Comparison of ENCODE assay signal across 8 cellular contexts in genomic region chr1:117928881-117929339, GRCh38. TPM values are rescaled to one million over a fixed set of nuclear protein-coding genes. Genes with fewer than 3 reads are reported as not detected.
DNase-seq lines count a peak whose midpoint lies in the region; ATAC-seq and TF ChIP-seq lines count a peak whose summit lies in the region.

No MANE protein-coding gene starts in this region.

- H3K9me3 ChIP-seq in esophagus (ENCODE audit: control insufficient read depth in 2 of 2, insufficient read depth in 1 of 2, low read depth in 1 of 2, low read length in 1 of 2) (peaks cover 0 to 3% of the 10 kb centered on the region in 2 donors), mucosa of rectum (ENCODE audit: control insufficient read depth in 2 of 2, low read length in 2 of 2) (no peaks in the 10 kb centered on the region)

- DNase-seq in CD14-positive monocyte (ENCODE audit: low spot score) = peak; percentile 65
- DNase-seq in NCI-H226 = peak; percentile 26
- DNase-seq in activated CD4-positive, alpha-beta memory T cell treated with anti-CD3 and anti-CD28 coated beads, Interleukin-2, amount 10 ng/mL, durations not matched to agents 7 days and 5 days = peak; percentile 56
- DNase-seq in substantia nigra (lab: John Stamatoyannopoulos, UW) = peak in 45 of 49 donors; percentile 6 to 72 (median 53)

- H3K27me3 Mint-ChIP-seq in CD14-positive monocyte (ENCODE audit: low read depth in 3 of 3) = no peaks in the 10 kb centered on the region
- no peaks in the 10 kb centered on the region for H3K27me3 Mint-ChIP-seq in activated CD4-positive, alpha-beta memory T cell treated with anti-CD3 and anti-CD28 coated beads, Interleukin-2, amount 10 ng/mL, durations not matched to agents 7 days and 5 days

- H3K36me3 Mint-ChIP-seq in CD14-positive monocyte = peaks cover 11% of the 10 kb centered on the region in 2 donors
- H3K36me3 Mint-ChIP-seq in activated CD4-positive, alpha-beta memory T cell treated with anti-CD3 and anti-CD28 coated beads, Interleukin-2, amount 10 ng/mL, durations not matched to agents 7 days and 5 days (ENCODE audit: low read depth) = peaks cover 16% of the 10 kb centered on the region

- H3K9ac ChIP-seq in mucosa of rectum (ENCODE audit: low read depth in 1 of 2, low read length in 2 of 2) = peak overlapping the region; percentile 77 to 80

- TF ChIP-seq CTCF in CD14-positive monocyte (IDR thresholded peaks at IDR 0.05) = no peak

- no peaks in the 10 kb centered on the region for H3K27me3 ChIP-seq in esophagus (ENCODE audit: control insufficient read depth in 1 of 2, insufficient read depth in 2 of 2, low read length in 2 of 2)
- no peaks in the 10 kb centered on the region for H3K27me3 ChIP-seq in mucosa of rectum (ENCODE audit: control insufficient read depth in 2 of 2, insufficient read depth in 2 of 2, low read length in 2 of 2)

- peaks cover 53% of the 10 kb centered on the region for H3K4me1 Mint-ChIP-seq in CD14-positive monocyte
- peaks cover 53% of the 10 kb centered on the region for H3K4me1 Mint-ChIP-seq in activated CD4-positive, alpha-beta memory T cell treated with anti-CD3 and anti-CD28 coated beads, Interleukin-2, amount 10 ng/mL, durations not matched to agents 7 days and 5 days

- H3K4me3 ChIP-seq in esophagus (ENCODE audit: low read depth in 1 of 2, low read length in 2 of 2) = peak overlapping the region; percentile 92 to 96
- peak overlapping the region; percentile 72 to 90 for H3K4me3 ChIP-seq in mucosa of rectum (ENCODE audit: low read length in 2 of 2)

- H3K27ac ChIP-seq in esophagus (ENCODE audit: low read depth in 2 of 2, low read length in 1 of 2) = peak overlapping the region; percentile 87 to 95
- H3K27ac ChIP-seq in mucosa of rectum (ENCODE audit: low read depth in 2 of 2, low read length in 2 of 2) = peak overlapping the region; percentile 84 to 88
- H3K27ac ChIP-seq in substantia nigra (ENCODE audit: low read depth, low read length, poor library complexity, severe bottlenecking) = peak overlapping the region; percentile 69

- H3K4me1 ChIP-seq in esophagus (ENCODE audit: control insufficient read depth in 2 of 2, insufficient read depth in 2 of 2, low read length in 1 of 2) (peaks cover 0 to 3% of the 10 kb centered on the region in 2 donors), mucosa of rectum (ENCODE audit: control insufficient read depth in 2 of 2, insufficient read depth in 2 of 2, low read length in 2 of 2) (peaks cover 10 to 13% of the 10 kb centered on the region in 2 donors)

- intact Hi-C loops in CD14-positive monocyte (cut with micrococcal nuclease) = no loop called here

- CTCF ChIA-PET in activated CD4-positive, alpha-beta memory T cell treated with anti-CD3 and anti-CD28 coated beads, Interleukin-2, amount 10 ng/mL, durations not matched to agents 7 days and 5 days (lab: Charles Lee) = interaction anchor here (0.7 to 2.7 kb wide), 6 partner anchors 9 to 394 kb away, joined by 3 to 15 read pairs (median 4); no protein-coding TSS in a partner anchor

- POLR2A ChIA-PET in activated CD4-positive, alpha-beta memory T cell treated with anti-CD3 and anti-CD28 coated beads, Interleukin-2, amount 10 ng/mL, durations not matched to agents 7 days and 5 days (lab: Charles Lee) = interaction anchor here (0.8 to 1.7 kb wide), 13 partner anchors 9 to 869 kb away, joined by 3 to 5 read pairs (median 3); partner anchors contain the start of genes MAN1A2 and TTF2

- ATAC-seq in GM18907 (IDR thresholded peaks at IDR 0.05; ENCODE audit: unreplicated experiment) (peak; percentile 50), HG03135 (IDR thresholded peaks at IDR 0.05; ENCODE audit: unreplicated experiment) (peak; percentile 43)

- peak overlapping the region; percentile 94 to 96 for H3K4me3 Mint-ChIP-seq in CD14-positive monocyte
- H3K4me3 Mint-ChIP-seq in activated CD4-positive, alpha-beta memory T cell treated with anti-CD3 and anti-CD28 coated beads, Interleukin-2, amount 10 ng/mL, durations not matched to agents 7 days and 5 days = peak overlapping the region; percentile 93

- WGBS in esophagus, 2 donors = 0% methylated on average over 24 of the region's 24 CpGs

- peaks cover 0 to 2% (median 0%) of the 10 kb centered on the region in 7 donors for H3K9me3 Mint-ChIP-seq in CD14-positive monocyte
- H3K9me3 Mint-ChIP-seq in activated CD4-positive, alpha-beta memory T cell treated with anti-CD3 and anti-CD28 coated beads, Interleukin-2, amount 10 ng/mL, durations not matched to agents 7 days and 5 days = no peaks in the 10 kb centered on the region

- peak overlapping the region; percentile 94 to 99 (median 98) for H3K27ac Mint-ChIP-seq in CD14-positive monocyte
- H3K27ac Mint-ChIP-seq in activated CD4-positive, alpha-beta memory T cell treated with anti-CD3 and anti-CD28 coated beads, Interleukin-2, amount 10 ng/mL, durations not matched to agents 7 days and 5 days = peak overlapping the region; percentile 83

- H3K36me3 ChIP-seq in esophagus (ENCODE audit: control insufficient read depth in 2 of 2, insufficient read depth in 2 of 2, low read length in 1 of 2) (no peaks in the 10 kb centered on the region), mucosa of rectum (ENCODE audit: control insufficient read depth in 2 of 2, insufficient read depth in 2 of 2, low read length in 2 of 2) (peaks cover 3 to 9% of the 10 kb centered on the region in 2 donors)

RNA-seq across cellular contexts. Expression of gene GDAP2, which starts 0.5 kb away (rescaled TPM):
- polyA plus RNA-seq in CD14-positive monocyte (10 to 100 TPM; 21.1 to 28.7 TPM), esophagus (1 to 10 TPM; 2.5 to 4.3 TPM)
- 10 to 100 TPM; 20.8 to 22.9 TPM for total RNA-seq in activated CD4-positive, alpha-beta memory T cell treated with anti-CD3 and anti-CD28 coated beads, Interleukin-2, amount 10 ng/mL, durations not matched to agents 7 days and 5 days

RNA-seq across cellular contexts. Expression of gene WDR3, which starts 0.6 kb away (rescaled TPM):
- polyA plus RNA-seq in CD14-positive monocyte = 10 to 100 TPM in 1 of 2 donors, 1 to 10 TPM in 1; 8.0 to 13.0 TPM
- 10 to 100 TPM; 19.6 to 20.2 TPM for total RNA-seq in activated CD4-positive, alpha-beta memory T cell treated with anti-CD3 and anti-CD28 coated beads, Interleukin-2, amount 10 ng/mL, durations not matched to agents 7 days and 5 days
- 1 to 10 TPM; 2.4 to 7.9 TPM for polyA plus RNA-seq in esophagus

Comparison
In these comparisons a context has a peak if more than half of its experiments do, and no peak if none do; other contexts are left out.
1. Peak in every context shown above with its lines: DNase-seq, ATAC-seq, H3K4me3 ChIP-seq and H3K27ac ChIP-seq.
2. RNA of gene GDAP2, which starts 0.5 kb away (polyA plus RNA-seq): 21.1 to 28.7 TPM in CD14-positive monocyte; 2.5 to 4.3 TPM in esophagus; every median in the first group is over 4 times any median in the second.